Comparison of ENCODE assay signal across 17 cellular contexts in the genomic region with DNA sequence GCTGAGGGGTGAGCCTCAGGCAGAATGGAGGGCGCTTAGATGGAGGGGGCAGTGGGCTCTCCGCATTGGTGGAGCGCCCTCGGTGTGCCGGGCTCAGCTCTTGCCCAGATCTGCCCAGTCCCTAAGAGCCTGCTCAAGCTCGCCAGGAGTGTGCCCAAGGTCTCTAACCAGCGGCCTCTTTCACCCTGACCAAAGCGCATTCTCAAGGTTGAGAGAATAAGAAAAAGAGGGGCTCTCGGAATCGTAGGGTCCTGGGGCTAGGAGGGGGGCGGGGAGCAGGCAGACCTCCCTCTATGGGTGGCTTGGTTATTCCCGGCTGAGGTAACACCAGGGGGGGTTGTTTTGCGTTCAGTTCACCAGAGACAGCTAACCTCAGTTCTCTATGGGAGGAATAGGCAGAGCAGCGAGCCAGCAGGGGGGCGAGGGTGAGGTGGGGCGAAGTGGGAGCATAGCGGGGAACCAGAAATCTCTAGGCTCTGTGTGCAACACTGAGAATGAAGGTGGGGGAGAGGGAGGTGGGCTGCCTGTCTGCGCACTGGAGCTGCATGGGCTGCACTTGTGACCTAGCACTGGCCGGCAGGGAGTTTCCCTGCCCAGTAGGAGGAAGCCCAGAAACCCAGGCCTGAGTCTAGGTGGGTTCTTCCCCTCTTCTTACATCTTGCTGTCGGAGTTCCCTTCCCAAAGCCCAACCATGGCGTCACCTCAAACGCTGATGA. TPM values are rescaled to one million over a fixed set of nuclear protein-coding genes. Genes with fewer than 3 reads are reported as not detected.
DNase-seq lines count a peak whose midpoint lies in the region; TF ChIP-seq lines count a peak whose summit lies in the region.
"Had no signal": no experiment of that assay in that cellular context is flagged by ENCODE, and none has a peak within 500 bp of the region (broad histone marks: within the 10 kb centered on the region; RNA-seq: fewer than 3 reads in every experiment).

No MANE protein-coding gene starts in this region.

- H3K4me1 Mint-ChIP-seq in activated naive CD8-positive, alpha-beta T cell (ENCODE audit: low read depth) = peaks cover 16% of the 10 kb centered on the region
- peaks cover 2% of the 10 kb centered on the region for H3K4me1 Mint-ChIP-seq in activated naive CD8-positive, alpha-beta T cell treated with anti-CD3 and anti-CD28 coated beads for 36 hours

- H3K18ac ChIP-seq in mesendoderm (ENCODE audit: low read length) = no peak overlapping the region

- no peaks in the 10 kb centered on the region for H3K36me3 Mint-ChIP-seq in activated naive CD8-positive, alpha-beta T cell
- H3K36me3 Mint-ChIP-seq in activated naive CD8-positive, alpha-beta T cell treated with anti-CD3 and anti-CD28 coated beads for 36 hours = no peaks in the 10 kb centered on the region

- no CpG with 5 or more reads among the region's 22 CpGs for WGBS in mesendoderm (ENCODE audit: extremely low coverage, insufficient coverage, low lambda C conversion rate)
- 10 to 33% (median 14%) methylated on average over 16 to 22 of the region's 22 CpGs for WGBS in stomach, 5 donors

- no peaks in the 10 kb centered on the region for H3K79me2 ChIP-seq in mesendoderm (ENCODE audit: control insufficient read depth, insufficient read depth, low read length)

- TF ChIP-seq CTCF in stomach (IDR thresholded peaks at IDR 0.05) = no peak

- DNase-seq in activated naive CD8-positive, alpha-beta T cell treated with anti-CD3 and anti-CD28 coated beads for 36 hours = no peak
- DNase-seq in mesendoderm = no peak
- no peak for DNase-seq in stomach
- no peak for DNase-seq in NCI-H526 treated with DMSO at 0.1 percent for 48 hours (lab: John Stamatoyannopoulos, UW)
- DNase-seq in inferior parietal cortex (ENCODE audit: extremely low spot score) = no peak
- DNase-seq in NK-92 treated with Interleukin-12 subunit alpha and Interleukin-12 subunit beta, amount 100 ng/mL, for 24 hours (lab: John Stamatoyannopoulos, UW) = no peak
- DNase-seq: activated CD8-positive, alpha-beta memory T cell treated with anti-CD3 and anti-CD28 coated beads, Interleukin-2, amount 50 U/mL, for 4 hours; activated naive CD8-positive, alpha-beta T cell treated with anti-CD3 and anti-CD28 coated beads, Interleukin-2, amount 50 U/mL, for 24 hours; Calu3; cortex of kidney; IMR-90; lower lobe of right lung; stimulated activated naive CD4-positive, alpha-beta T cell; uterus had no signal

- no peak overlapping the region for H3K56ac ChIP-seq in mesendoderm (ENCODE audit: low read length)

- TF ChIP-seq EP300 in stomach (IDR thresholded peaks at IDR 0.05) = no peak

- TF ChIP-seq POLR2A in stomach (IDR thresholded peaks at IDR 0.05) = no peak

- H3K4me3 ChIP-seq in mesendoderm (ENCODE audit: low read length) = no peak overlapping the region
- H3K4me3 ChIP-seq in stomach = peak overlapping the region in 2 of 4 donors; percentile 55 to 69

- H3K27me3 Mint-ChIP-seq in activated naive CD8-positive, alpha-beta T cell = peaks cover 33% of the 10 kb centered on the region
- H3K27me3 Mint-ChIP-seq in activated naive CD8-positive, alpha-beta T cell treated with anti-CD3 and anti-CD28 coated beads for 36 hours = peaks cover 79% of the 10 kb centered on the region

- H3K27me3 ChIP-seq in mesendoderm (ENCODE audit: insufficient read depth, low read length, poor library complexity) (peaks cover 63% of the 10 kb centered on the region), stomach (peaks cover 26 to 96% (median 77%) of the 10 kb centered on the region in 3 donors)

- no peak overlapping the region for H2BK5ac ChIP-seq in mesendoderm (ENCODE audit: low read length)

- H3K27ac Mint-ChIP-seq in activated naive CD8-positive, alpha-beta T cell = no peak overlapping the region
- H3K27ac Mint-ChIP-seq in activated naive CD8-positive, alpha-beta T cell treated with anti-CD3 and anti-CD28 coated beads for 36 hours = no peak overlapping the region
- H3K27ac Mint-ChIP-seq: activated naive CD8-positive, alpha-beta T cell treated with anti-CD3 and anti-CD28 coated beads, Interleukin-2, amount 50 U/mL, for 24 hours had no signal

- H3K9me3 ChIP-seq in stomach = no peaks in the 10 kb centered on the region
- H3K9me3 ChIP-seq: lower lobe of right lung, uterus had no signal

- no peaks in the 10 kb centered on the region for H3K79me1 ChIP-seq in mesendoderm (ENCODE audit: low read length)

- H3K9me3 Mint-ChIP-seq in activated naive CD8-positive, alpha-beta T cell (ENCODE audit: low read depth) = no peaks in the 10 kb centered on the region
- no peaks in the 10 kb centered on the region for H3K9me3 Mint-ChIP-seq in activated naive CD8-positive, alpha-beta T cell treated with anti-CD3 and anti-CD28 coated beads for 36 hours
- H3K9me3 Mint-ChIP-seq: activated naive CD8-positive, alpha-beta T cell treated with anti-CD3 and anti-CD28 coated beads, Interleukin-2, amount 50 U/mL, for 24 hours had no signal

- H3K4me3 Mint-ChIP-seq in activated naive CD8-positive, alpha-beta T cell = peak overlapping the region; percentile 54
- no peak overlapping the region for H3K4me3 Mint-ChIP-seq in activated naive CD8-positive, alpha-beta T cell treated with anti-CD3 and anti-CD28 coated beads for 36 hours
- H3K4me3 Mint-ChIP-seq: activated naive CD8-positive, alpha-beta T cell treated with anti-CD3 and anti-CD28 coated beads, Interleukin-2, amount 50 U/mL, for 24 hours had no signal

- no peak overlapping the region for H3K23ac ChIP-seq in mesendoderm (ENCODE audit: low read length)

- no peak overlapping the region for H4K5ac ChIP-seq in mesendoderm (ENCODE audit: low read length)

- H2BK120ac ChIP-seq in mesendoderm (ENCODE audit: low read depth, low read length) = no peak overlapping the region

- intact Hi-C loops in stomach (cut with DNase I; ENCODE audit: low total_unique reads) = no loop called here

- H3K4me2 ChIP-seq in mesendoderm (ENCODE audit: low read length) = peak overlapping the region; percentile 49

- no peak overlapping the region for H2AK5ac ChIP-seq in mesendoderm (ENCODE audit: low read length)

- H4K8ac ChIP-seq in mesendoderm (ENCODE audit: low read depth, low read length) = no peak overlapping the region

- no peak overlapping the region for H2BK15ac ChIP-seq in mesendoderm (replicated peaks; ENCODE audit: low read depth)

- H3K4ac ChIP-seq in mesendoderm (ENCODE audit: low read depth, low read length) = no peak overlapping the region

- H3K27ac ChIP-seq in angular gyrus (ENCODE audit: low read depth, low read length) (peak overlapping the region; percentile 29), mesendoderm (ENCODE audit: low read depth, low read length) (no peak overlapping the region), stomach (no peak overlapping the region)
- H3K27ac ChIP-seq: lower lobe of right lung, uterus, VCaP had no signal

- H3K9ac ChIP-seq in mesendoderm (ENCODE audit: low read length) = no peak overlapping the region

- H3K36me3 ChIP-seq in mesendoderm (ENCODE audit: control insufficient read depth, insufficient read depth, low read length) = no peaks in the 10 kb centered on the region
- no peaks in the 10 kb centered on the region for H3K36me3 ChIP-seq in stomach
- H3K36me3 ChIP-seq: lower lobe of right lung, uterus had no signal

- H3K4me1 ChIP-seq in mesendoderm (ENCODE audit: control insufficient read depth, low read depth, low read length) (peaks cover 9% of the 10 kb centered on the region), stomach (peaks cover 29 to 40% (median 38%) of the 10 kb centered on the region in 4 donors)

RNA-seq across cellular contexts. Expression of gene TMEM132E, which starts 3.0 kb away (rescaled TPM):
- under 1 TPM in 1 of 2 experiments, not detected in 1; 0.06 TPM for total RNA-seq in activated naive CD8-positive, alpha-beta T cell treated with anti-CD3 and anti-CD28 coated beads for 36 hours
- polyA plus RNA-seq in mesendoderm (2013, experiment 1 of 2) = 0.08 TPM
- 0.10 TPM for polyA plus RNA-seq in mesendoderm (2013, experiment 2 of 2)
- total RNA-seq in stomach = under 1 TPM in 1 of 5 donors, not detected in 4; 0.55 TPM
- under 1 TPM in 2 of 3 donors, not detected in 1; 0.05 to 0.12 TPM for polyA plus RNA-seq in stomach
- total RNA-seq: IMR-90 had no signal
- polyA plus RNA-seq: IMR-90 had no signal
